Comparison of ENCODE assay signal across 24 cellular contexts in the genomic region with DNA sequence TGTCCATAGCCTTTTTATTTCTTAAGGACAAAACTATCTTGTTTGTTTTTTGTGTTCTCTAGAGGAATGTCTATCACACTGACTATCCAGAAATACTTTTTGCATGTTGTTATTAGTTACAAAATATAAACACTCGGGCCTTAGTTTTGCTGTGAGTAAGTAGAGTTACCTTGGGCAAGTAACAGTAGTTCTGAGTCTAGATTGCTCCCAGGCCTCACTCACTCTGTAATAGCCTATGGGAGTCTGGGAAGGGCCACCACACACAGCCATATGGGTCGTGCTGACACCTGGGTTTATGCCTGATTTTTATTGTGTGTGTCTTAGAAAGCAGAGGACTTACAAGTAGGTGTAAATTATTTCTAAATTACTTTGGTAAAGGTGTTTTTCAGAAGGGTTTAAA.
A peak's percentile ranks its signal among the peaks of the same experiment; 100 is the strongest.
DNase-seq lines count a peak whose midpoint lies in the region; ATAC-seq and TF ChIP-seq lines count a peak whose summit lies in the region.
"Had no signal": no experiment of that assay in that cellular context is flagged by ENCODE, and none has a peak within 500 bp of the region (broad histone marks: within the 10 kb centered on the region; RNA-seq: fewer than 3 reads in every experiment).

No MANE protein-coding gene starts in this region.

- H4K8ac ChIP-seq in IMR-90 (ENCODE audit: low read depth in 2 of 2, low read length in 2 of 2): no peak overlapping the region

- H4K91ac ChIP-seq in IMR-90 (ENCODE audit: insufficient read depth, low read depth, low read length): no peak overlapping the region

- no peak overlapping the region for H3K4me3 Mint-ChIP-seq in activated T-helper 17 cell treated with anti-CD3 and anti-CD28 coated beads, Interleukin-2, amount 50 U/mL, for 72 hours
- H3K4me3 Mint-ChIP-seq in memory B cell: no peak overlapping the region
- H3K4me3 Mint-ChIP-seq: CD4-positive, alpha-beta memory T cell; H9 had no signal

- peaks cover 60% of the 10 kb centered on the region for H3K36me3 Mint-ChIP-seq in activated T-helper 17 cell treated with anti-CD3 and anti-CD28 coated beads, Interleukin-2, amount 50 U/mL, for 72 hours (ENCODE audit: low read depth)
- H3K36me3 Mint-ChIP-seq in memory B cell: peaks cover 23% of the 10 kb centered on the region

- POLR2A ChIA-PET in IMR-90 (lab: Charles Lee; ENCODE audit: unreplicated experiment): no interaction called here

- H3K9me3 Mint-ChIP-seq in activated T-helper 17 cell treated with anti-CD3 and anti-CD28 coated beads, Interleukin-2, amount 50 U/mL, for 72 hours: no peaks in the 10 kb centered on the region
- no peaks in the 10 kb centered on the region for H3K9me3 Mint-ChIP-seq in memory B cell
- H3K9me3 Mint-ChIP-seq: CD4-positive, alpha-beta memory T cell; H9 had no signal

- no peaks in the 10 kb centered on the region for H3K4me1 Mint-ChIP-seq in activated T-helper 17 cell treated with anti-CD3 and anti-CD28 coated beads, Interleukin-2, amount 50 U/mL, for 72 hours
- H3K4me1 Mint-ChIP-seq in memory B cell: peaks cover 2% of the 10 kb centered on the region
- H3K4me1 Mint-ChIP-seq: H9 had no signal

- intact Hi-C loops in IMR-90 (cut with micrococcal nuclease): no loop called here

- no peak overlapping the region for H2BK15ac ChIP-seq in IMR-90 (ENCODE audit: low read depth, low read length)

- no peak overlapping the region for H3K18ac ChIP-seq in IMR-90 (ENCODE audit: low read depth, low read length)

- no peak overlapping the region for H2BK5ac ChIP-seq in IMR-90 (ENCODE audit: low read depth, low read length, poor library complexity, severe bottlenecking)

- no peaks in the 10 kb centered on the region for H3K9me3 ChIP-seq in IMR-90 (ENCODE audit: control insufficient read depth, insufficient read depth, low read length)
- H3K9me3 ChIP-seq: SJCRH30 had no signal

- H3K27me3 ChIP-seq in IMR-90 (ENCODE audit: control insufficient read depth, insufficient read depth, low read length): no peaks in the 10 kb centered on the region
- no peaks in the 10 kb centered on the region for H3K27me3 ChIP-seq in H7 (ENCODE audit: control insufficient read depth, insufficient read depth, low read length)
- H3K27me3 ChIP-seq: SJCRH30 had no signal

- H3K4me1 ChIP-seq in IMR-90 (ENCODE audit: control insufficient read depth, insufficient read depth, low read length): peaks cover 14% of the 10 kb centered on the region
- H3K4me1 ChIP-seq: SJCRH30 had no signal

- peak overlapping the region; percentile 15 for H3K27ac Mint-ChIP-seq in activated T-helper 17 cell treated with anti-CD3 and anti-CD28 coated beads, Interleukin-2, amount 50 U/mL, for 72 hours
- peak overlapping the region; percentile 23 for H3K27ac Mint-ChIP-seq in memory B cell

- H3K4ac ChIP-seq in IMR-90 (ENCODE audit: low read depth, low read length): no peak overlapping the region

- H2BK120ac ChIP-seq in IMR-90 (ENCODE audit: low read depth, low read length): no peak overlapping the region

- H3K23ac ChIP-seq in IMR-90 (ENCODE audit: low read depth, low read length): no peak overlapping the region

- TF ChIP-seq POLR2A in IMR-90 (IDR thresholded peaks at IDR 0.05; ENCODE audit: low read depth, low read length): no peak

- H3K4me3 ChIP-seq in IMR-90 (ENCODE audit: insufficient read depth, low read depth, low read length) (no peak overlapping the region), fibroblast of villous mesenchyme (ENCODE audit: low read depth, low read length) (no peak overlapping the region), H7 (ENCODE audit: insufficient read depth, low read depth, low read length) (no peak overlapping the region)
- H3K4me3 ChIP-seq: GM23248, K562, PC-9, SJCRH30 had no signal

- peaks cover 14% of the 10 kb centered on the region for H3K9me1 ChIP-seq in IMR-90 (ENCODE audit: insufficient read depth, low read length)

- no peak overlapping the region for H3K4me2 ChIP-seq in IMR-90 (ENCODE audit: low read depth, low read length)
- H3K4me2 ChIP-seq: PC-9 had no signal

- in situ Hi-C loops in IMR-90 (cut with MboI; ENCODE audit: low sequenced_read_pairs): no loop called here

- H3K27ac ChIP-seq in IMR-90 (ENCODE audit: insufficient read depth, low read length): no peak overlapping the region
- H3K27ac ChIP-seq: GM23248, PC-9, SJCRH30 had no signal

- TF ChIP-seq CTCF in IMR-90 (conservative IDR thresholded peaks at IDR 0.05; ENCODE audit: low read depth, low read length) (no peak), fibroblast of villous mesenchyme (IDR thresholded peaks at IDR 0.05; ENCODE audit: insufficient read depth, low read depth, low read length) (no peak)

- CTCF ChIA-PET in IMR-90 (lab: Yijun Ruan, JAX): no interaction called here

- H2AK9ac ChIP-seq in IMR-90 (replicated peaks; ENCODE audit: low read depth, low read length, poor library complexity): no peak overlapping the region

- no TSS peak for BruUV-seq in IMR-90 (replicated peaks; lab: Mats Ljungman, UMichigan)

- H2BK20ac ChIP-seq in IMR-90 (ENCODE audit: low read depth, low read length): no peak overlapping the region

- TF ChIP-seq RAD21 in IMR-90 (IDR thresholded peaks at IDR 0.05; ENCODE audit: low read length): no peak

- no peaks in the 10 kb centered on the region for H4K20me1 ChIP-seq in IMR-90 (ENCODE audit: insufficient read depth, low read length)

- H3K56ac ChIP-seq in IMR-90 (ENCODE audit: extremely low read depth, insufficient read depth, low read length): no peak overlapping the region

- no peak overlapping the region for H3K9ac ChIP-seq in IMR-90 (ENCODE audit: low read depth, low read length)
- H3K9ac ChIP-seq: GM23248 had no signal

- ATAC-seq in IMR-90 (ENCODE audit: low read depth) (peak; percentile 33), memory B cell (ENCODE audit: low read depth) (no peak)
- no peak for ATAC-seq in activated T-helper 17 cell treated with anti-CD3 and anti-CD28 coated beads, Interleukin-2, amount 50 U/mL, for 72 hours (replicated peaks)
- ATAC-seq: K562, Right ventricle myocardium inferior had no signal

- no peak overlapping the region for H4K5ac ChIP-seq in IMR-90 (ENCODE audit: low read depth, low read length)

- DNase-seq in IMR-90 (no peak), fibroblast of villous mesenchyme (ENCODE audit: low read depth) (peak; percentile 24), memory B cell (ENCODE audit: low spot score in 2 of 2) (no peak), NCI-H524 (lab: John Stamatoyannopoulos, UW) (no peak), H7 (no peak), NCI-H2081 (lab: John Stamatoyannopoulos, UW) (no peak)
- DNase-seq in activated effector memory CD4-positive, alpha-beta T cell treated with anti-CD3 and anti-CD28 coated beads, Interleukin-2, amount 50 U/mL, for 16 hours: no peak
- DNase-seq: C1 segment of cervical spinal cord; CD4-positive, alpha-beta memory T cell; COR-L47; DMS53; H9; Kasumi-1; NCI-H1105; NCI-H146; NCI-H1930; NCI-H446 treated with DMSO at 0.1 percent for 48 hours; NCI-H526 treated with DMSO at 0.1 percent for 48 hours; PC-9; SJCRH30 had no signal

- no peak overlapping the region for H3K14ac ChIP-seq in IMR-90 (replicated peaks; ENCODE audit: low read depth, low read length)

- peaks cover 23 to 27% of the 10 kb centered on the region in 2 experiments; a peak in 3 of 4 replicates for H3K79me1 ChIP-seq in IMR-90 (ENCODE audit: low read depth in 1 of 2, low read length in 2 of 2)

- H3K27me3 Mint-ChIP-seq in activated T-helper 17 cell treated with anti-CD3 and anti-CD28 coated beads, Interleukin-2, amount 50 U/mL, for 72 hours: no peaks in the 10 kb centered on the region
- no peaks in the 10 kb centered on the region for H3K27me3 Mint-ChIP-seq in memory B cell
- H3K27me3 Mint-ChIP-seq: CD4-positive, alpha-beta memory T cell had no signal

- dilution Hi-C loops in IMR-90 (cut with HindIII; ENCODE audit: low sequenced_read_pairs, unreplicated experiment): no loop called here

- no peak overlapping the region for H2AFZ ChIP-seq in IMR-90 (replicated peaks; ENCODE audit: low read length, poor library complexity)
- H2AFZ ChIP-seq: GM23248, PC-9 had no signal

- H2AK5ac ChIP-seq in IMR-90 (ENCODE audit: low read depth, low read length): no peak overlapping the region

- peaks cover 17% of the 10 kb centered on the region for H3K36me3 ChIP-seq in IMR-90 (ENCODE audit: control insufficient read depth, insufficient read depth, low read length)
- H3K36me3 ChIP-seq in H7 (replicated peaks; ENCODE audit: control insufficient read depth, insufficient read depth, low read length): peaks cover 2% of the 10 kb centered on the region

- no CpG with 5 or more reads among the region's 2 CpGs for WGBS in IMR-90 (ENCODE audit: extremely low coverage in 2 of 2, insufficient read length in 1 of 2), 2 experiments

TF ChIP-seq in IMR-90, 13 proteins besides CTCF, POLR2A, EP300 and RAD21 (continues in another document):
- TF ChIP-seq RCOR1 (IDR thresholded peaks at IDR 0.05; ENCODE audit: insufficient replicate concordance, low read length): no peak
- no peak for TF ChIP-seq BHLHE40 (IDR thresholded peaks at IDR 0.05; ENCODE audit: low read depth, low read length)
- TF ChIP-seq, protein P1, sequence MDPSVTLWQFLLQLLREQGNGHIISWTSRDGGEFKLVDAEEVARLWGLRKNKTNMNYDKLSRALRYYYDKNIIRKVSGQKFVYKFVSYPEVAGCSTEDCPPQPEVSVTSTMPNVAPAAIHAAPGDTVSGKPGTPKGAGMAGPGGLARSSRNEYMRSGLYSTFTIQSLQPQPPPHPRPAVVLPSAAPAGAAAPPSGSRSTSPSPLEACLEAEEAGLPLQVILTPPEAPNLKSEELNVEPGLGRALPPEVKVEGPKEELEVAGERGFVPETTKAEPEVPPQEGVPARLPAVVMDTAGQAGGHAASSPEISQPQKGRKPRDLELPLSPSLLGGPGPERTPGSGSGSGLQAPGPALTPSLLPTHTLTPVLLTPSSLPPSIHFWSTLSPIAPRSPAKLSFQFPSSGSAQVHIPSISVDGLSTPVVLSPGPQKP (IDR thresholded peaks at IDR 0.05; ENCODE audit: borderline replicate concordance, low read depth, low read length): no peak
- TF ChIP-seq USF2 (IDR thresholded peaks at IDR 0.05; ENCODE audit: low read depth, low read length): no peak
- TF ChIP-seq RFX5 (IDR thresholded peaks at IDR 0.05; ENCODE audit: low read depth, low read length): no peak
- TF ChIP-seq MAZ (IDR thresholded peaks at IDR 0.05; ENCODE audit: borderline replicate concordance, low read depth, low read length): no peak
- TF ChIP-seq NFE2L2 (IDR thresholded peaks at IDR 0.05; ENCODE audit: low read depth, low read length): no peak
- TF ChIP-seq MXI1 (IDR thresholded peaks at IDR 0.05; ENCODE audit: borderline replicate concordance, low read depth, low read length): no peak
- TF ChIP-seq MAFK (IDR thresholded peaks at IDR 0.05; ENCODE audit: low read depth, low read length): no peak
- no peak for TF ChIP-seq SMC3 (IDR thresholded peaks at IDR 0.05; ENCODE audit: low read depth, low read length)
- no peak for TF ChIP-seq CEBPB (IDR thresholded peaks at IDR 0.05; ENCODE audit: low read depth, low read length)
